7 cellular contexts compared by ENCODE assay signal in genomic region chr2:14188431-14188830, GRCh38.
"Had no signal": no experiment of that assay in that cellular context is flagged by ENCODE, and none has a peak within 500 bp of the region (broad histone marks: within the 10 kb centered on the region; RNA-seq: fewer than 3 reads in every experiment).

No MANE protein-coding gene starts in this region.

- H3K4me3 Mint-ChIP-seq: HFFc6 had no signal

- ATAC-seq: HCT116 had no signal

- H3K4me3 ChIP-seq: HAP-1 had no signal

- H3K36me3 ChIP-seq: HAP-1 had no signal

- H3K27ac Mint-ChIP-seq: HFFc6 had no signal

- H3K9me3 ChIP-seq: HAP-1 had no signal

- DNase-seq: GOT3, H7, HFFc6, IMR-90 had no signal

- FAIRE-seq: HTR-8/SVneo had no signal
